8 cellular contexts compared by ENCODE assay signal in the genomic region with DNA sequence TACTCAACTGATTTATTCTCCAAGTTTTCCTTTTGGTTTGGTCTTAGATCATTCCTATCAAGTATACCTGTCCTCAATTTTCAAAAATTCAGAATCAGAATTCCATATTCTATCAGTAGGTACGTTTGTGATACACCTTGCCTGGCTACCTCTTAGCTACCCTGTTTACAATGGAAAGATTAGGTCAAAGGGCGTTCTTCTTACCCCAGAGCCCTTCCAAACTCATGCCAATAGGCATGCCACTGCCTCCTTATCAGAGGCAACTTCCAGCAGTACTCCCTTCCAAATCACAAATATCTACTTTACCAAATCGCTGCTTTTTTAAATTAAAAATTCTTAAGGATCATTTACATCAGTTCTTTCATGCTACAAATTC. TPM values are rescaled to one million over a fixed set of nuclear protein-coding genes. Genes with fewer than 3 reads are reported as not detected.
DNase-seq lines count a peak whose midpoint lies in the region; ATAC-seq and TF ChIP-seq lines count a peak whose summit lies in the region.

No MANE protein-coding gene starts in this region.

- H3K9me3 ChIP-seq in iPS-18a (ENCODE audit: control insufficient read depth, low read depth, low read length), result no peaks in the 10 kb centered on the region

- no peak for DNase-seq in HL-60 (ENCODE audit: low read depth in 1 of 2, low spot score in 1 of 2)
- DNase-seq in activated CD8-positive, alpha-beta T cell treated with anti-CD3 and anti-CD28 coated beads, Interleukin-2, amount 10 ng/mL, durations not matched to agents 7 days and 5 days, result no peak
- no peak for DNase-seq in stimulated activated effector memory CD8-positive, alpha-beta T cell treated with anti-CD3 and anti-CD28 coated beads, Interleukin-12 subunit alpha, Interleukin-12 subunit beta, amount 100 ng/mL, for 72 hours (ENCODE audit: low spot score in 2 of 2)
- DNase-seq in 8988T, result no peak
- DNase-seq in HEK293T (ENCODE audit: extremely low spot score), result no peak

- H3K36me3 ChIP-seq in iPS-18a (ENCODE audit: control insufficient read depth, low read depth, low read length), result peaks cover 37% of the 10 kb centered on the region

- H3K36me3 Mint-ChIP-seq in activated CD8-positive, alpha-beta T cell treated with anti-CD3 and anti-CD28 coated beads, Interleukin-2, amount 10 ng/mL, durations not matched to agents 7 days and 5 days (ENCODE audit: low read depth), result peaks cover 40% of the 10 kb centered on the region
- H3K36me3 Mint-ChIP-seq in stimulated activated effector memory CD8-positive, alpha-beta T cell treated with anti-CD3 and anti-CD28 coated beads, Interleukin-12 subunit alpha, Interleukin-12 subunit beta, amount 100 ng/mL, for 72 hours, result peaks cover 67% of the 10 kb centered on the region

- no peak for ATAC-seq in activated CD8-positive, alpha-beta T cell treated with anti-CD3 and anti-CD28 coated beads, Interleukin-2, amount 10 ng/mL, durations not matched to agents 7 days and 5 days
- no peak for ATAC-seq in stimulated activated effector memory CD8-positive, alpha-beta T cell treated with anti-CD3 and anti-CD28 coated beads, Interleukin-12 subunit alpha, Interleukin-12 subunit beta, amount 100 ng/mL, for 72 hours
- no peak for ATAC-seq in GM19395 (IDR thresholded peaks at IDR 0.05; ENCODE audit: unreplicated experiment)
- no peak for ATAC-seq in GM19463 (IDR thresholded peaks at IDR 0.05; ENCODE audit: unreplicated experiment)

- H3K27ac Mint-ChIP-seq in activated CD8-positive, alpha-beta T cell treated with anti-CD3 and anti-CD28 coated beads, Interleukin-2, amount 10 ng/mL, durations not matched to agents 7 days and 5 days, result peak overlapping the region; percentile 96
- peak overlapping the region; percentile 96 for H3K27ac Mint-ChIP-seq in stimulated activated effector memory CD8-positive, alpha-beta T cell treated with anti-CD3 and anti-CD28 coated beads, Interleukin-12 subunit alpha, Interleukin-12 subunit beta, amount 100 ng/mL, for 72 hours

- no peaks in the 10 kb centered on the region for H3K9me3 Mint-ChIP-seq in activated CD8-positive, alpha-beta T cell treated with anti-CD3 and anti-CD28 coated beads, Interleukin-2, amount 10 ng/mL, durations not matched to agents 7 days and 5 days (ENCODE audit: insufficient read depth)
- H3K9me3 Mint-ChIP-seq in stimulated activated effector memory CD8-positive, alpha-beta T cell treated with anti-CD3 and anti-CD28 coated beads, Interleukin-12 subunit alpha, Interleukin-12 subunit beta, amount 100 ng/mL, for 72 hours, result no peaks in the 10 kb centered on the region

- H3K9ac ChIP-seq in iPS-18a (ENCODE audit: low read length), result peak overlapping the region; percentile 86

- no peaks in the 10 kb centered on the region for H3K27me3 Mint-ChIP-seq in activated CD8-positive, alpha-beta T cell treated with anti-CD3 and anti-CD28 coated beads, Interleukin-2, amount 10 ng/mL, durations not matched to agents 7 days and 5 days (ENCODE audit: low read depth)

- CTCF ChIA-PET in activated CD8-positive, alpha-beta T cell treated with anti-CD3 and anti-CD28 coated beads, Interleukin-2, amount 10 ng/mL, durations not matched to agents 7 days and 5 days (lab: Charles Lee), result no interaction called here
- CTCF ChIA-PET in HEK293T (lab: Yijun Ruan, JAX), result interaction anchor here (0.5 kb wide), 1 partner anchor 1265 kb away, joined by 5 read pairs; no protein-coding TSS in a partner anchor

- H3K4me1 ChIP-seq in iPS-18a (ENCODE audit: control insufficient read depth, low read depth, low read length), result peaks cover 14% of the 10 kb centered on the region

- H3K4me1 Mint-ChIP-seq in activated CD8-positive, alpha-beta T cell treated with anti-CD3 and anti-CD28 coated beads, Interleukin-2, amount 10 ng/mL, durations not matched to agents 7 days and 5 days (ENCODE audit: low read depth), result peaks cover 47% of the 10 kb centered on the region
- H3K4me1 Mint-ChIP-seq in stimulated activated effector memory CD8-positive, alpha-beta T cell treated with anti-CD3 and anti-CD28 coated beads, Interleukin-12 subunit alpha, Interleukin-12 subunit beta, amount 100 ng/mL, for 72 hours, result peaks cover 42% of the 10 kb centered on the region

- H3K27me3 ChIP-seq in HL-60 (ENCODE audit: insufficient read depth, poor library complexity, severe bottlenecking) (no peaks in the 10 kb centered on the region), iPS-18a (ENCODE audit: control insufficient read depth, insufficient read depth, low read length) (no peaks in the 10 kb centered on the region)

- H3K27ac ChIP-seq in HL-60 (replicated peaks) (no peak overlapping the region; the same call in 1 of the 2 replicates), iPS-18a (ENCODE audit: low read length) (no peak overlapping the region)

- peak overlapping the region; percentile 75 for H3K4me3 ChIP-seq in HL-60 (replicated peaks; ENCODE audit: insufficient read depth, low read length)
- H3K4me3 ChIP-seq in iPS-18a (ENCODE audit: low read length), result peak overlapping the region; percentile 94

- POLR2A ChIA-PET in activated CD8-positive, alpha-beta T cell treated with anti-CD3 and anti-CD28 coated beads, Interleukin-2, amount 10 ng/mL, durations not matched to agents 7 days and 5 days (lab: Charles Lee), result interaction anchor here (4.7 kb wide), 1 partner anchor 52 kb away, joined by 30 read pairs; a partner anchor contains a TSS
- POLR2A ChIA-PET in HEK293T (lab: Yijun Ruan, JAX), result no interaction called here

- no peak for TF ChIP-seq CTCF in HL-60 (IDR thresholded peaks at IDR 0.05; ENCODE audit: insufficient read depth, low read length)

- H3K4me3 Mint-ChIP-seq in activated CD8-positive, alpha-beta T cell treated with anti-CD3 and anti-CD28 coated beads, Interleukin-2, amount 10 ng/mL, durations not matched to agents 7 days and 5 days, result peak overlapping the region; percentile 86
- peak overlapping the region; percentile 89 for H3K4me3 Mint-ChIP-seq in stimulated activated effector memory CD8-positive, alpha-beta T cell treated with anti-CD3 and anti-CD28 coated beads, Interleukin-12 subunit alpha, Interleukin-12 subunit beta, amount 100 ng/mL, for 72 hours

TF ChIP-seq in HEK293T, 16 proteins besides CTCF, POLR2A, EP300 and RAD21:
- TF ChIP-seq FOXA1 (IDR thresholded peaks at IDR 0.05), result no peak
- no peak for TF ChIP-seq HDGF (IDR thresholded peaks at IDR 0.05; ENCODE audit: borderline replicate concordance)
- no peak for TF ChIP-seq L3MBTL2 (conservative IDR thresholded peaks at IDR 0.05)
- TF ChIP-seq TARDBP (IDR thresholded peaks at IDR 0.05), result no peak
- no peak for TF ChIP-seq NFRKB (IDR thresholded peaks at IDR 0.05)
- no peak for TF ChIP-seq CTBP1 (IDR thresholded peaks at IDR 0.05; ENCODE audit: borderline replicate concordance)
- TF ChIP-seq, protein P1, sequence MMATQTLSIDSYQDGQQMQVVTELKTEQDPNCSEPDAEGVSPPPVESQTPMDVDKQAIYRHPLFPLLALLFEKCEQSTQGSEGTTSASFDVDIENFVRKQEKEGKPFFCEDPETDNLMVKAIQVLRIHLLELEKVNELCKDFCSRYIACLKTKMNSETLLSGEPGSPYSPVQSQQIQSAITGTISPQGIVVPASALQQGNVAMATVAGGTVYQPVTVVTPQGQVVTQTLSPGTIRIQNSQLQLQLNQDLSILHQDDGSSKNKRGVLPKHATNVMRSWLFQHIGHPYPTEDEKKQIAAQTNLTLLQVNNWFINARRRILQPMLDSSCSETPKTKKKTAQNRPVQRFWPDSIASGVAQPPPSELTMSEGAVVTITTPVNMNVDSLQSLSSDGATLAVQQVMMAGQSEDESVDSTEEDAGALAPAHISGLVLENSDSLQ (IDR thresholded peaks at IDR 0.05), result no peak
- TF ChIP-seq SP1 (IDR thresholded peaks at IDR 0.05), result no peak
- no peak for TF ChIP-seq BHLHE40 (IDR thresholded peaks at IDR 0.05; ENCODE audit: borderline replicate concordance)
- no peak for TF ChIP-seq SUZ12 (IDR thresholded peaks at IDR 0.05)
- no peak for TF ChIP-seq ARNT (IDR thresholded peaks at IDR 0.05)
- no peak for TF ChIP-seq FOXK2 (IDR thresholded peaks at IDR 0.05)
- TF ChIP-seq LEF1 (IDR thresholded peaks at IDR 0.05; ENCODE audit: borderline replicate concordance), result no peak
- TF ChIP-seq FOXM1 (IDR thresholded peaks at IDR 0.05; ENCODE audit: borderline replicate concordance), result no peak
- no peak for TF ChIP-seq ZNF384 (IDR thresholded peaks at IDR 0.05)
- TF ChIP-seq ELF4 (IDR thresholded peaks at IDR 0.05), result no peak

RNA-seq across cellular contexts. Expression of a gene that starts 1.0 kb away (rescaled TPM):
- 10 to 100 TPM; 47.8 to 49.9 TPM for total RNA-seq in activated CD8-positive, alpha-beta T cell treated with anti-CD3 and anti-CD28 coated beads, Interleukin-2, amount 10 ng/mL, durations not matched to agents 7 days and 5 days

RNA-seq across cellular contexts. Expression of a gene that starts 45.8 kb away (rescaled TPM):
- total RNA-seq in activated CD8-positive, alpha-beta T cell treated with anti-CD3 and anti-CD28 coated beads, Interleukin-2, amount 10 ng/mL, durations not matched to agents 7 days and 5 days, result not detected

RNA-seq across cellular contexts. Expression of a gene that starts 52.2 kb away (rescaled TPM):
- 10 to 100 TPM; 34.4 to 38.6 TPM for total RNA-seq in activated CD8-positive, alpha-beta T cell treated with anti-CD3 and anti-CD28 coated beads, Interleukin-2, amount 10 ng/mL, durations not matched to agents 7 days and 5 days
